In the genomic region with DNA sequence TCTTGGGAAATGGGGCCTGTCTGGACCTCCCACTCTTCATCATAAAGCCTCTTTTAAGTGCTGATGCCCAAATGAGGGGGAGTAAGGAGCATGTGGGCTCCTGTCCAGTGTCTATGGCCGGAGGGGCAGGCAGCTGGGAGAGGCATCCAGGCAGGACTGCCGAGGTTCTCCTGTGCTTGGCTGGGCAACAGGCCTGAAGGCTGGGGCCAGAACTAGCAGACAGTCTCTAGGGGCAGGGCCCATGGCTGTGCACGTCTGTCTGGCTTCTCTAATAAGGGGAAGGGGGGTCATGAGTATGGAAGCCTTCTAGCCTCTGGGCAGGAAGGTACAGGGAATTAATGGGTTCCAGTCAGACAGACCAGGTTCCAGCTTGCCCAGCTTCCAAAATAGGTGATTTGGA, we compare ENCODE assay signal across 26 cellular contexts.
"Had no signal": no experiment of that assay in that cellular context is flagged by ENCODE, and none has a peak within 500 bp of the region (broad histone marks: within the 10 kb centered on the region; RNA-seq: fewer than 3 reads in every experiment).

No MANE protein-coding gene starts in this region.

- H3K27me3 ChIP-seq: colonic mucosa, heart right ventricle, thyroid gland had no signal

- H3K36me3 Mint-ChIP-seq: natural killer cell had no signal

- H3K27ac Mint-ChIP-seq: dendritic cell treated with granulocyte-macrophage colony-stimulating factor and Interleukin-4, amounts not matched to agents 40 ng/mL and 50 ng/mL, for 4 days; endodermal cell; natural killer cell; progenitor cell of endocrine pancreas had no signal

- H3K4me3 Mint-ChIP-seq: central memory CD8-positive, alpha-beta T cell; dendritic cell treated with granulocyte-macrophage colony-stimulating factor and Interleukin-4, amounts not matched to agents 40 ng/mL and 50 ng/mL, for 4 days; endodermal cell; natural killer cell had no signal

- DNase-seq: colonic mucosa; effector CD8-positive, alpha-beta T cell; endodermal cell; heart right ventricle; hippocampal formation; kidney glomerular epithelial cell; left colon; left ventricle myocardium superior; lower lobe of right lung; natural killer cell; stimulated activated CD4-positive, alpha-beta T cell treated with anti-CD3 and anti-CD28 coated beads, Interleukin-12 subunit alpha, Interleukin-12 subunit beta, amount 100 ng/mL, for 4 hours; stimulated activated CD4-positive, alpha-beta T cell treated with anti-CD3 and anti-CD28 coated beads, Interleukin-1b, Interleukin-23, amount 100 ng/mL, for 48 hours; stimulated activated CD4-positive, alpha-beta T cell treated with anti-CD3 and anti-CD28 coated beads, Interleukin-4, amount 100 ng/mL, for 1 hour; stimulated activated CD8-positive, alpha-beta memory T cell treated with anti-CD3 and anti-CD28 coated beads, Interleukin-4, amount 100 ng/mL, for 48 hours; stimulated activated naive CD4-positive, alpha-beta T cell treated with Interleukin-2 at 50 U/mL for 16 hours; stomach; thyroid gland; trophoblast cell had no signal

- H3K4me1 Mint-ChIP-seq: central memory CD8-positive, alpha-beta T cell; endodermal cell; natural killer cell had no signal

- H3K4me1 ChIP-seq: colonic mucosa, gastroesophageal sphincter, heart right ventricle, lower lobe of right lung, parathyroid adenoma, stomach, thyroid gland had no signal

- ATAC-seq: gastroesophageal sphincter, left colon, left ventricle myocardium superior, lower lobe of right lung, natural killer cell, sciatic nerve had no signal

- H3K36me3 ChIP-seq: colonic mucosa, gastroesophageal sphincter, heart right ventricle, lower lobe of right lung, neutrophil, stomach, thyroid gland had no signal

- H3K9me3 Mint-ChIP-seq: central memory CD8-positive, alpha-beta T cell; dendritic cell treated with granulocyte-macrophage colony-stimulating factor and Interleukin-4, amounts not matched to agents 40 ng/mL and 50 ng/mL, for 4 days; natural killer cell had no signal

- H3K9me3 ChIP-seq: colonic mucosa, gastroesophageal sphincter, lower lobe of right lung, neutrophil, stomach, thyroid gland had no signal

- H3K27ac ChIP-seq: colonic mucosa, gastroesophageal sphincter, heart right ventricle, lower lobe of right lung, neutrophil, parathyroid adenoma, stomach, thyroid gland had no signal

- H3K4me3 ChIP-seq: colonic mucosa, gastroesophageal sphincter, heart right ventricle, lower lobe of right lung, smooth muscle cell, stomach, thyroid gland had no signal
